Comparison of ENCODE assay signal across 8 cellular contexts in the genomic region with DNA sequence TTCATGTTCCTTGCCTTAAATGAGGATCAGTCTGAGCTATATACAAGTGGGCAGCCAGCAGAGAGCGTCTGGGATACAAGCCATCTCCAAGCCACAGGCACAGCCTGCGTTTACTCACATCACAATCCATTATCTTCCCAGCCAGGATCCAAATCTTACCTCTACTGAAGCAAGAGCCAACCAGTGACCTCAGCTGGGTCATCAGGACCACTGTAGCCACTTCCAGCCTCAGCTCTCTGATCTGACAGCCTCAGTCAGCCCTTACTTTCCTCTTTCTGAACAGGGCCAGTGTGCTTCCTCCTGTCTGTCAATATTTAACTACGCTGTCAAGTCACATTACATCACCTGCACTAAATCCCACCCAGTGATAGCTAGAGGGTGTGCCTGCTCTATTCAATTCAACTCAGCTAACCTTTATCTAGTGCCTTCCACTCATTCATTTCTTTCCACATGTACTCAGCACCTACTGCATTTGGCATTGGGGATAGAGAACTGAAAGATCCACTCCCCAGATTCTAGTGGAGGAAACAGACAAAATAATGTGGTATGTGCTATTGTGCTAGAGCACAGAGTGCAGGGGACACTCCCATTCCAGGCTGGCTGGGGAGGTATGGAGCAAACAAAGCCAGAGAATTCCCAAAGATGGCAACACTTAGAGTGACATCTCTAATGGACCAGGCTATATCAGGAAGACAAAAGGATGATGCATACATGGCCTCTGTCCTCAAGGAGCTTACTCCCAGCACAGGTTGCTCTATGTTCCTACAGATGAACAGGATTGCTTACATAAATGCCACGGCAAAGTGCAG.
A peak's percentile ranks its signal among the peaks of the same experiment; 100 is the strongest.
DNase-seq lines count a peak whose midpoint lies in the region; ATAC-seq and TF ChIP-seq lines count a peak whose summit lies in the region.

No MANE protein-coding gene starts in this region.

- H3K23ac ChIP-seq in IMR-90 (ENCODE audit: low read depth, low read length): peak overlapping the region; percentile 46; the same call in 1 of the 2 replicates

- H3K4me3 ChIP-seq in Caco-2 (ENCODE audit: low read depth, low read length) (no peak overlapping the region), IMR-90 (ENCODE audit: insufficient read depth, low read depth, low read length) (no peak overlapping the region), fibroblast of lung (replicated peaks in 1 of 4; ENCODE audit: control extremely low read depth in 1 of 4, insufficient read depth in 1 of 4, low read depth in 3 of 4, low read length in 4 of 4) (no peak overlapping the region)

- no peak overlapping the region for H3K56ac ChIP-seq in IMR-90 (ENCODE audit: extremely low read depth, insufficient read depth, low read length)

- H2AK9ac ChIP-seq in IMR-90 (replicated peaks; ENCODE audit: low read depth, low read length, poor library complexity): no peak overlapping the region

- H2BK20ac ChIP-seq in IMR-90 (ENCODE audit: low read depth, low read length): peak overlapping the region; percentile 53

- H3K4me2 ChIP-seq in IMR-90 (ENCODE audit: low read depth, low read length) (no peak overlapping the region), fibroblast of lung (ENCODE audit: extremely low read depth, insufficient read depth, low read length) (no peak overlapping the region)

- peak overlapping the region; percentile 61; the same call in 1 of the 2 replicates for H3K18ac ChIP-seq in IMR-90 (ENCODE audit: low read depth, low read length)

- ATAC-seq in GM21528 (IDR thresholded peaks at IDR 0.05; ENCODE audit: low FRiP score, unreplicated experiment) (peak; percentile 88), IMR-90 (ENCODE audit: low read depth) (peak; percentile 75)

- TF ChIP-seq CTCF in Caco-2 (IDR thresholded peaks at IDR 0.05; ENCODE audit: insufficient read depth in 1 of 2, low read depth in 1 of 2, low read length in 1 of 2, severe bottlenecking in 1 of 2, unreplicated experiment in 1 of 2) (no peak), IMR-90 (conservative IDR thresholded peaks at IDR 0.05; ENCODE audit: low read depth, low read length) (peak; percentile 22; the same call in 1 of the 2 replicates), fibroblast of lung (conservative IDR thresholded peaks at IDR 0.05 in 1 of 2, IDR thresholded peaks at IDR 0.05 in 1 of 2; ENCODE audit: low read depth in 1 of 2, low read length in 2 of 2) (peak in 1 of 2 donors; percentile 6), type B pancreatic cell (conservative IDR thresholded peaks at IDR 0.05) (no peak)

- H3K79me1 ChIP-seq in IMR-90 (ENCODE audit: low read depth in 1 of 2, low read length in 2 of 2): no peaks in the 10 kb centered on the region

- BruUV-seq in Caco-2 (replicated peaks; lab: Mats Ljungman, UMichigan) (no TSS peak), IMR-90 (replicated peaks; lab: Mats Ljungman, UMichigan) (no TSS peak)

- H2BK15ac ChIP-seq in IMR-90 (ENCODE audit: low read depth, low read length): peak overlapping the region; percentile 50; the same call in 2 of the 3 replicates

- peak overlapping the region; percentile 68 for H4K91ac ChIP-seq in IMR-90 (ENCODE audit: insufficient read depth, low read depth, low read length)

- in situ Hi-C loops in IMR-90 (cut with MboI; ENCODE audit: low sequenced_read_pairs): no loop called here

- no peaks in the 10 kb centered on the region for H4K20me1 ChIP-seq in IMR-90 (ENCODE audit: insufficient read depth, low read length)
- H4K20me1 ChIP-seq in fibroblast of lung (ENCODE audit: control insufficient read depth, extremely low read depth, insufficient read depth, low read length): no peaks in the 10 kb centered on the region

- no peaks in the 10 kb centered on the region for H3K36me3 ChIP-seq in Caco-2 (ENCODE audit: control insufficient read depth, insufficient read depth, low read length)
- no peaks in the 10 kb centered on the region for H3K36me3 ChIP-seq in IMR-90 (ENCODE audit: control insufficient read depth, insufficient read depth, low read length)
- H3K36me3 ChIP-seq in fibroblast of lung (ENCODE audit: control insufficient read depth, insufficient read depth, low read length): no peaks in the 10 kb centered on the region

- DNase-seq in Caco-2 (peak; percentile 52 to 63), IMR-90 (peak; percentile 66), fibroblast of lung (ENCODE audit: low read depth in 2 of 2) (peak; percentile 37 to 81), type B pancreatic cell (ENCODE audit: extremely low spot score, unreplicated experiment) (no peak), HUDEP-2 (lab: John Stamatoyannopoulos, UW; ENCODE audit: unreplicated experiment in 76 of 76) (no peak), NOMO-1 (lab: John Stamatoyannopoulos, UW; ENCODE audit: unreplicated experiment in 2 of 2) (no peak)
- DNase-seq in activated CD4-positive, CD25-positive, alpha-beta regulatory T cell treated with anti-CD3 and anti-CD28 coated beads, Interleukin-2, amount 50 U/mL, for 72 hours: no peak

- peaks cover 4% of the 10 kb centered on the region; the same call in 1 of the 2 replicates for H3K9me1 ChIP-seq in IMR-90 (ENCODE audit: insufficient read depth, low read length)

- H4K8ac ChIP-seq in IMR-90 (ENCODE audit: low read depth in 2 of 2, low read length in 2 of 2): peak overlapping the region in 1 of 2 experiments; percentile 41; a peak in 2 of 4 replicates

- peak overlapping the region; percentile 48; the same call in 1 of the 2 replicates for H3K14ac ChIP-seq in IMR-90 (replicated peaks; ENCODE audit: low read depth, low read length)

- dilution Hi-C loops in IMR-90 (cut with HindIII; ENCODE audit: low sequenced_read_pairs, unreplicated experiment): no loop called here

- no peak overlapping the region for H3K9ac ChIP-seq in IMR-90 (ENCODE audit: low read depth, low read length)
- H3K9ac ChIP-seq in fibroblast of lung (ENCODE audit: insufficient read depth, low read length): no peak overlapping the region

- no peaks in the 10 kb centered on the region for H3K9me3 ChIP-seq in Caco-2
- H3K9me3 ChIP-seq in IMR-90 (ENCODE audit: control insufficient read depth, insufficient read depth, low read length): no peaks in the 10 kb centered on the region
- H3K9me3 ChIP-seq in fibroblast of lung (ENCODE audit: control insufficient read depth, insufficient read depth, low read depth, low read length): no peaks in the 10 kb centered on the region

- CTCF ChIA-PET in Caco-2 (lab: Charles Lee) (interaction anchor here (0.5 to 1.9 kb wide), 7 partner anchors 13 to 358 kb away, joined by 3 to 13 read pairs (median 5); no protein-coding TSS in a partner anchor), IMR-90 (lab: Yijun Ruan, JAX) (no interaction called here)

- H3K4ac ChIP-seq in IMR-90 (ENCODE audit: low read depth, low read length): peak overlapping the region; percentile 69

- no peaks in the 10 kb centered on the region for H3K9me3 Mint-ChIP-seq in Caco-2 (ENCODE audit: unreplicated experiment)
- no peaks in the 10 kb centered on the region for H3K9me3 Mint-ChIP-seq in type B pancreatic cell

- H4K5ac ChIP-seq in IMR-90 (ENCODE audit: low read depth, low read length): peak overlapping the region; percentile 69

- intact Hi-C loops in Caco-2 (cut with micrococcal nuclease; ENCODE audit: unreplicated experiment): loop anchor here (1.0 to 5.0 kb wide), 2 partner anchors 140 to 346 kb away; no protein-coding TSS in a partner anchor
- intact Hi-C loops in IMR-90 (cut with micrococcal nuclease): loop anchor here (5.0 to 10.0 kb wide), 2 partner anchors 94 to 113 kb away; no protein-coding TSS in a partner anchor

- H3K27ac Mint-ChIP-seq in Caco-2 (ENCODE audit: unreplicated experiment): peak overlapping the region; percentile 36
- H3K27ac Mint-ChIP-seq in type B pancreatic cell: peak overlapping the region; percentile 58

- H2AFZ ChIP-seq in IMR-90 (replicated peaks; ENCODE audit: low read length, poor library complexity) (peak overlapping the region; percentile 16), fibroblast of lung (ENCODE audit: low read length) (no peak overlapping the region)

- POLR2A ChIA-PET in Caco-2 (lab: Charles Lee): interaction anchor here (0.6 kb wide), 1 partner anchor 410 kb away, joined by 3 read pairs; no protein-coding TSS in a partner anchor
- POLR2A ChIA-PET in IMR-90 (lab: Charles Lee; ENCODE audit: unreplicated experiment): no interaction called here

- H3K4me3 Mint-ChIP-seq in Caco-2 (ENCODE audit: unreplicated experiment) (peak overlapping the region; percentile 60), type B pancreatic cell (peak overlapping the region; percentile 71)

- H3K27ac ChIP-seq in IMR-90 (ENCODE audit: insufficient read depth, low read length): no peak overlapping the region
- no peak overlapping the region for H3K27ac ChIP-seq in fibroblast of lung (ENCODE audit: insufficient read depth, low read length)

- H3K36me3 Mint-ChIP-seq in Caco-2 (ENCODE audit: insufficient read depth, unreplicated experiment) (no peaks in the 10 kb centered on the region), type B pancreatic cell (no peaks in the 10 kb centered on the region)

- H3K4me1 Mint-ChIP-seq in Caco-2 (ENCODE audit: low read depth, unreplicated experiment): peaks cover 27% of the 10 kb centered on the region
- H3K4me1 Mint-ChIP-seq in type B pancreatic cell (ENCODE audit: unreplicated experiment): peaks cover 26% of the 10 kb centered on the region

- no peaks in the 10 kb centered on the region for H3K27me3 Mint-ChIP-seq in Caco-2 (ENCODE audit: insufficient read depth, unreplicated experiment)
- H3K27me3 Mint-ChIP-seq in type B pancreatic cell: peaks cover 5% of the 10 kb centered on the region

- H2BK120ac ChIP-seq in IMR-90 (ENCODE audit: low read depth, low read length): peak overlapping the region; percentile 76

- no peak overlapping the region for H2BK5ac ChIP-seq in IMR-90 (ENCODE audit: low read depth, low read length, poor library complexity, severe bottlenecking)

- TF ChIP-seq POLR2A in IMR-90 (IDR thresholded peaks at IDR 0.05; ENCODE audit: low read depth, low read length): no peak

- H3K79me2 ChIP-seq in fibroblast of lung (ENCODE audit: control insufficient read depth, insufficient read depth, low read length): no peaks in the 10 kb centered on the region

- WGBS in IMR-90 (ENCODE audit: extremely low coverage in 2 of 2, insufficient read length in 1 of 2), 2 experiments: 57% methylated on average over 1 of the region's 4 CpGs; no CpG with 5 or more reads in 1 of the 2 experiments

- H3K27me3 ChIP-seq in Caco-2 (replicated peaks; ENCODE audit: control insufficient read depth, insufficient read depth, low read length) (no peaks in the 10 kb centered on the region), IMR-90 (ENCODE audit: control insufficient read depth, insufficient read depth, low read length) (no peaks in the 10 kb centered on the region), fibroblast of lung (ENCODE audit: control insufficient read depth, insufficient read depth, low read length) (no peaks in the 10 kb centered on the region)

- peak; percentile 20; the same call in 1 of the 2 replicates for TF ChIP-seq RAD21 in IMR-90 (IDR thresholded peaks at IDR 0.05; ENCODE audit: low read length)

- H3K4me1 ChIP-seq in Caco-2 (peaks cover 26% of the 10 kb centered on the region), IMR-90 (ENCODE audit: control insufficient read depth, insufficient read depth, low read length) (peaks cover 13% of the 10 kb centered on the region), fibroblast of lung (ENCODE audit: control insufficient read depth, extremely low read depth, insufficient read depth, low read length) (no peaks in the 10 kb centered on the region)

- H2AK5ac ChIP-seq in IMR-90 (ENCODE audit: low read depth, low read length): peak overlapping the region; percentile 68

TF ChIP-seq in IMR-90, 13 proteins besides CTCF, POLR2A, EP300 and RAD21 (continues in another document):
- TF ChIP-seq BHLHE40 (IDR thresholded peaks at IDR 0.05; ENCODE audit: low read depth, low read length): no peak

Comparison
In these comparisons a context has a peak if more than half of its experiments do, and no peak if none do; other contexts are left out.
1. DNase-seq: peak in Caco-2 (2 of 2), IMR-90 (single experiment) and fibroblast of lung (2 of 2); none in type B pancreatic cell (single experiment), HUDEP-2 (0 of 76), NOMO-1 (0 of 2) and activated CD4-positive, CD25-positive, alpha-beta regulatory T cell treated with anti-CD3 and anti-CD28 coated beads, Interleukin-2, amount 50 U/mL, for 72 hours (single experiment).